In the genomic region with DNA sequence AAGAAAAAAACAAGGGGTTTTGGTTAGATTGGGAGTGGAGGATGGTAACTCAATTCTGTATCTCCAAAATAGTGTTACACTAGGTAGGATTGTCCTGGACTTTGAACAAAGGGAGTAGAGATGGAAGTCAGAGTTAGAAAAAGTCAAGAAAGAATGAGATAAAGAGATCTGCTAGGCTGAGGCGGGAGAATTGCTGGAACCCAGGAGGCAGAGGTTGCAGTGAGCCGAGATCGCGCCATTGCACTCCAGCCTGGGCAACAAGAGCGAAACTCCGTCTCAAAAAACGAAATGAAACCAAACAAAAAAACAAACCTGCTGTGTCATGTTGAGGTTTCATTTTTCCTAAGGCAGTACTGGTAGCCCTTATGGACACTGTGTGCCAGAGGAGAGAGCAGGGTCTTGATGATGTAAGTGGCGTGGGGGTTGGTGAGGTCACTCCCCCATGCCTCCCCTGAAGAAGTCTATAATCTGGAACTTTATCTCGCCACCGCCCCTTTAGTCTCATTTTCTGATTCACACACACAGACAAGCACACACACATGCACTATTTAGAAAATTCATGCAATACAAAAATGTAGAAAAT, we compare ENCODE assay signal across 10 cellular contexts. TPM values are rescaled to one million over a fixed set of nuclear protein-coding genes. Genes with fewer than 3 reads are reported as not detected.
DNase-seq lines count a peak whose midpoint lies in the region; ATAC-seq and TF ChIP-seq lines count a peak whose summit lies in the region.
"Had no signal": no experiment of that assay in that cellular context is flagged by ENCODE, and none has a peak within 500 bp of the region (broad histone marks: within the 10 kb centered on the region; RNA-seq: fewer than 3 reads in every experiment).

No MANE protein-coding gene starts in this region.

- no peaks in the 10 kb centered on the region for H3K79me2 ChIP-seq in MM.1S (ENCODE audit: low read length)
- H3K79me2 ChIP-seq: parathyroid adenoma had no signal

- peak overlapping the region; percentile 88 for H2AFZ ChIP-seq in MM.1S (ENCODE audit: low read length)
- H2AFZ ChIP-seq: parathyroid adenoma had no signal

- TF ChIP-seq CTCF in MM.1S (IDR thresholded peaks at IDR 0.05; ENCODE audit: low read length) (no peak), uterus (IDR thresholded peaks at IDR 0.05) (no peak)

- intact Hi-C loops in uterus (cut with DNase I; ENCODE audit: low total_unique reads) = no loop called here

- no peak for TF ChIP-seq POLR2A in uterus (IDR thresholded peaks at IDR 0.05)

- H3K9me2 ChIP-seq in MM.1S (replicated peaks; ENCODE audit: insufficient read depth, low read length) = no peaks in the 10 kb centered on the region

- H3K36me3 ChIP-seq in MM.1S (replicated peaks; ENCODE audit: insufficient read depth, low read length) (no peaks in the 10 kb centered on the region), uterus (no peaks in the 10 kb centered on the region)

- CTCF ChIA-PET in activated CD4-positive, alpha-beta T cell treated with anti-CD3 and anti-CD28 coated beads, Interleukin-2, amount 10 ng/mL, durations not matched to agents 7 days and 5 days (lab: Charles Lee) = interaction anchor here (1.5 kb wide), 1 partner anchor 13 kb away, joined by 3 read pairs; no protein-coding TSS in a partner anchor

- DNase-seq in activated CD4-positive, alpha-beta T cell treated with anti-CD3 and anti-CD28 coated beads, Interleukin-2, amount 10 ng/mL, durations not matched to agents 7 days and 5 days = peak; percentile 14
- DNase-seq in activated CD4-positive, alpha-beta T cell treated with anti-CD3 and anti-CD28 coated beads for 4 hours = no peak
- DNase-seq in MM.1S = peak; percentile 82
- peak; percentile 53 for DNase-seq in amniotic epithelial cell (ENCODE audit: low read depth)
- peak; percentile 11 for DNase-seq in stimulated activated naive CD8-positive, alpha-beta T cell treated with anti-CD3 and anti-CD28 coated beads, Interleukin-15, Interleukin-2, amounts not matched to agents 100 U/mL and 50 U/mL, for 24 hours
- DNase-seq in NCI-H1694 (lab: John Stamatoyannopoulos, UW) = no peak
- DNase-seq in uterus = no peak
- no peak for DNase-seq in NCI-H146 treated with DMSO at 0.1 percent for 48 hours (lab: John Stamatoyannopoulos, UW; ENCODE audit: unreplicated experiment)

- H3F3A ChIP-seq in MM.1S (ENCODE audit: insufficient read depth, low read length) = peaks cover 9% of the 10 kb centered on the region; the same call in 1 of the 2 replicates

- peaks cover 9% of the 10 kb centered on the region for H3K4me1 Mint-ChIP-seq in activated CD4-positive, alpha-beta T cell treated with anti-CD3 and anti-CD28 coated beads, Interleukin-2, amount 10 ng/mL, durations not matched to agents 7 days and 5 days

- H3K36me3 Mint-ChIP-seq in activated CD4-positive, alpha-beta T cell treated with anti-CD3 and anti-CD28 coated beads, Interleukin-2, amount 10 ng/mL, durations not matched to agents 7 days and 5 days (ENCODE audit: low read depth) = no peaks in the 10 kb centered on the region

- H3K4me2 ChIP-seq in MM.1S (ENCODE audit: low read depth, low read length) = peak overlapping the region; percentile 89

- H3K4me1 ChIP-seq in MM.1S (ENCODE audit: low read length) (peaks cover 11% of the 10 kb centered on the region; the same call in 1 of the 2 replicates), uterus (no peaks in the 10 kb centered on the region)
- H3K4me1 ChIP-seq: parathyroid adenoma had no signal

- POLR2A ChIA-PET in activated CD4-positive, alpha-beta T cell treated with anti-CD3 and anti-CD28 coated beads, Interleukin-2, amount 10 ng/mL, durations not matched to agents 7 days and 5 days (lab: Charles Lee) = no interaction called here

- H3K4me3 ChIP-seq in MM.1S (ENCODE audit: low read length) = peak overlapping the region; percentile 51
- no peak overlapping the region for H3K4me3 ChIP-seq in uterus

- H3K9ac ChIP-seq in MM.1S (ENCODE audit: low read length) = peak overlapping the region; percentile 50
- H3K9ac ChIP-seq: parathyroid adenoma had no signal

- no peaks in the 10 kb centered on the region for H4K20me1 ChIP-seq in MM.1S (ENCODE audit: insufficient read depth, low read length)

- peak overlapping the region; percentile 58 for H3K27ac Mint-ChIP-seq in activated CD4-positive, alpha-beta T cell treated with anti-CD3 and anti-CD28 coated beads, Interleukin-2, amount 10 ng/mL, durations not matched to agents 7 days and 5 days

- H3K27ac ChIP-seq in MM.1S (ENCODE audit: low read length) (peak overlapping the region; percentile 58; the same call in 1 of the 2 replicates), uterus (no peak overlapping the region)
- H3K27ac ChIP-seq: parathyroid adenoma had no signal

- no peaks in the 10 kb centered on the region for H3K27me3 ChIP-seq in MM.1S (replicated peaks; ENCODE audit: insufficient read depth, low read length)
- no peaks in the 10 kb centered on the region for H3K27me3 ChIP-seq in uterus

- H3K9me3 Mint-ChIP-seq in activated CD4-positive, alpha-beta T cell treated with anti-CD3 and anti-CD28 coated beads, Interleukin-2, amount 10 ng/mL, durations not matched to agents 7 days and 5 days = peaks cover 3% of the 10 kb centered on the region

- peak overlapping the region; percentile 12 for H3K4me3 Mint-ChIP-seq in activated CD4-positive, alpha-beta T cell treated with anti-CD3 and anti-CD28 coated beads, Interleukin-2, amount 10 ng/mL, durations not matched to agents 7 days and 5 days

- peaks cover 10% of the 10 kb centered on the region for H3K27me3 Mint-ChIP-seq in activated CD4-positive, alpha-beta T cell treated with anti-CD3 and anti-CD28 coated beads, Interleukin-2, amount 10 ng/mL, durations not matched to agents 7 days and 5 days

- ATAC-seq in stimulated activated naive CD8-positive, alpha-beta T cell treated with anti-CD3 and anti-CD28 coated beads, Interleukin-15, Interleukin-2, amounts not matched to agents 100 U/mL and 50 U/mL, for 24 hours = peak; percentile 68

- no peaks in the 10 kb centered on the region for H3K9me3 ChIP-seq in MM.1S (replicated peaks; ENCODE audit: insufficient read depth, low read length)
- H3K9me3 ChIP-seq in uterus = no peaks in the 10 kb centered on the region

RNA-seq across cellular contexts. Expression of gene DRC1, which starts 10.5 kb away (rescaled TPM):
- total RNA-seq in activated CD4-positive, alpha-beta T cell treated with anti-CD3 and anti-CD28 coated beads, Interleukin-2, amount 10 ng/mL, durations not matched to agents 7 days and 5 days = not detected
- total RNA-seq in uterus = 1 to 10 TPM in 2 of 4 donors, under 1 TPM in 1, not detected in 1; 0.85 to 2.4 (median 1.9) TPM
- total RNA-seq: T-helper 2 cell treated with Interferon-gamma antibody and Interleukin-4, amounts not matched to agents 100 ng/mL and 5 ng/mL, for 36 hours had no signal

Comparison
In these comparisons a context has a peak if more than half of its experiments do, and no peak if none do; other contexts are left out.
1. DNase-seq: peak in activated CD4-positive, alpha-beta T cell treated with anti-CD3 and anti-CD28 coated beads, Interleukin-2, amount 10 ng/mL, durations not matched to agents 7 days and 5 days (single experiment), MM.1S (single experiment), amniotic epithelial cell (single experiment) and stimulated activated naive CD8-positive, alpha-beta T cell treated with anti-CD3 and anti-CD28 coated beads, Interleukin-15, Interleukin-2, amounts not matched to agents 100 U/mL and 50 U/mL, for 24 hours (single experiment); none in activated CD4-positive, alpha-beta T cell treated with anti-CD3 and anti-CD28 coated beads for 4 hours (0 of 2), NCI-H1694 (single experiment), uterus (0 of 2) and NCI-H146 treated with DMSO at 0.1 percent for 48 hours (single experiment).